Comparison of ENCODE assay signal across 9 cellular contexts in genomic region chrX:71618303-71618721, GRCh38. TPM values are rescaled to one million over a fixed set of nuclear protein-coding genes. Genes with fewer than 3 reads are reported as not detected.
DNase-seq lines count a peak whose midpoint lies in the region; ATAC-seq, FAIRE-seq and TF ChIP-seq lines count a peak whose summit lies in the region.
"Had no signal": no experiment of that assay in that cellular context is flagged by ENCODE, and none has a peak within 500 bp of the region (broad histone marks: within the 10 kb centered on the region; RNA-seq: fewer than 3 reads in every experiment).

Gene CXCR3, minus strand, starts transcription at chrX:71618511. Its CDS starts 62 bp downstream, at chrX:71618449.

- peak within 1 kb of the TSS; percentile 14 for H3K27ac Mint-ChIP-seq in dendritic cell treated with granulocyte-macrophage colony-stimulating factor and Interleukin-4, amounts not matched to agents 40 ng/mL and 50 ng/mL, for 4 days

- peak; percentile 36 for DNase-seq in GM19239 (ENCODE audit: insufficient read length, low spot score)
- peak; percentile 14 for DNase-seq in activated CD4-positive, CD25-positive, alpha-beta regulatory T cell treated with anti-CD3 and anti-CD28 coated beads, Interleukin-2, amount 50 U/mL, for 16 hours (ENCODE audit: low read depth, low spot score)
- DNase-seq in stimulated activated CD8-positive, alpha-beta memory T cell treated with anti-CD3 and anti-CD28 coated beads, Interleukin-4, amount 100 ng/mL, for 1 hour (ENCODE audit: low read depth in 2 of 2, low spot score in 1 of 2) = peak; percentile 38 to 41
- no peak for DNase-seq in lower leg skin (ENCODE audit: low spot score in 2 of 2)
- DNase-seq in NCI-H345 (lab: John Stamatoyannopoulos, UW) = no peak
- DNase-seq in nucleus accumbens (lab: John Stamatoyannopoulos, UW) = no peak

- H3K4me1 Mint-ChIP-seq in dendritic cell treated with granulocyte-macrophage colony-stimulating factor and Interleukin-4, amounts not matched to agents 40 ng/mL and 50 ng/mL, for 4 days (ENCODE audit: low read depth) = peaks cover 35% of the 10 kb centered on the region

- H3K9me3 Mint-ChIP-seq in dendritic cell treated with granulocyte-macrophage colony-stimulating factor and Interleukin-4, amounts not matched to agents 40 ng/mL and 50 ng/mL, for 4 days = no peaks in the 10 kb centered on the region

- H3K36me3 Mint-ChIP-seq in dendritic cell treated with granulocyte-macrophage colony-stimulating factor and Interleukin-4, amounts not matched to agents 40 ng/mL and 50 ng/mL, for 4 days (ENCODE audit: low read depth) = peaks cover 28% of the 10 kb centered on the region

- TF ChIP-seq CTCF in lower leg skin (IDR thresholded peaks at IDR 0.05) = no peak

- WGBS in lower leg skin, 2 donors = 64% methylated on average over 4 of the region's 4 CpGs; no CpG with 5 or more reads in 1 of the 2 donors

- TF ChIP-seq POLR2A in lower leg skin (IDR thresholded peaks at IDR 0.05) = no peak

- FAIRE-seq in GM19239 (lab: Jason Lieb, UNC) = peak; percentile 99

- intact Hi-C loops in dendritic cell treated with granulocyte-macrophage colony-stimulating factor and Interleukin-4, amounts not matched to agents 40 ng/mL and 50 ng/mL, for 4 days (cut with micrococcal nuclease) = no loop called here
- intact Hi-C loops in lower leg skin (cut with DNase I; ENCODE audit: low total_unique reads) = no loop called here

- no peak within 1 kb of the TSS for H3K4me3 ChIP-seq in lower leg skin (ENCODE audit: low read depth, poor library complexity, severe bottlenecking)
- H3K4me3 ChIP-seq: SJSA1 had no signal

- peak; percentile 56 for ATAC-seq in HG03354 (IDR thresholded peaks at IDR 0.05; ENCODE audit: poor library complexity, severe bottlenecking, unreplicated experiment)

- peaks cover 3% of the 10 kb centered on the region for H3K27me3 Mint-ChIP-seq in dendritic cell treated with granulocyte-macrophage colony-stimulating factor and Interleukin-4, amounts not matched to agents 40 ng/mL and 50 ng/mL, for 4 days

- H3K4me3 Mint-ChIP-seq in dendritic cell treated with granulocyte-macrophage colony-stimulating factor and Interleukin-4, amounts not matched to agents 40 ng/mL and 50 ng/mL, for 4 days = no peak within 1 kb of the TSS

RNA-seq across cellular contexts. Expression of gene CXCR3, which starts in this region (rescaled TPM):
- not detected for total RNA-seq in lower leg skin
- total RNA-seq: SJSA1 had no signal

Comparison
In these comparisons a context has a peak if more than half of its experiments do, and no peak if none do; other contexts are left out.
1. DNase-seq: peak in GM19239 (single experiment), activated CD4-positive, CD25-positive, alpha-beta regulatory T cell treated with anti-CD3 and anti-CD28 coated beads, Interleukin-2, amount 50 U/mL, for 16 hours (single experiment) and stimulated activated CD8-positive, alpha-beta memory T cell treated with anti-CD3 and anti-CD28 coated beads, Interleukin-4, amount 100 ng/mL, for 1 hour (2 of 2); none in lower leg skin (0 of 2), NCI-H345 (single experiment) and nucleus accumbens (0 of 56).